In the genomic region with DNA sequence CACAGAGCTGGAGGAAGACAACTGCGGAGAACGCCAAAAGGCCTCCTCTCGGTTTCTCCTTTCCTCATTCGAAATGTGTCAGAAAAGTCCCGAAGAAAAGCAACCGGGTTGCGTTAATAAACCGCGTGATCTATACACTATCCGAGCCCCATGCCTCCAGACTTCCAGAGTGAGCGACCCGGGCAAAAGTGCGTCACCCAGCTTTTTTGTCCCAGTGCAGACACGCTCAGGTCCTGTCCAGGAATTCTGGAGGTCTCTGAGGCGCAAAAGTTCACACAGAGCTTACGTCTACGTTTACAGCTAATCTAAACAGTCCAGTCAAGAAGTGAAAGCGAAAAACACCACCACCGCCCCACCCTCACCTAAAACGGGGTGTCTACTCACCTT, we compare ENCODE assay signal across 8 cellular contexts. TPM values are rescaled to one million over a fixed set of nuclear protein-coding genes. Genes with fewer than 3 reads are reported as not detected.
DNase-seq lines count a peak whose midpoint lies in the region; ATAC-seq and TF ChIP-seq lines count a peak whose summit lies in the region.

No MANE protein-coding gene starts in this region.

- H3K79me2 ChIP-seq in PC-9 (ENCODE audit: low read depth) = peaks cover 52% of the 10 kb centered on the region

- POLR2A ChIA-PET in PC-9 (lab: Charles Lee; ENCODE audit: unreplicated experiment) = no interaction called here

- H3F3A ChIP-seq in PC-9 (ENCODE audit: insufficient read depth, low read depth) = no peaks in the 10 kb centered on the region

- no peaks in the 10 kb centered on the region for H3K9me3 Mint-ChIP-seq in memory B cell

- H3K36me3 ChIP-seq in PC-9 (ENCODE audit: low read depth) (peaks cover 30% of the 10 kb centered on the region), tibial artery (peaks cover 9 to 12% (median 12%) of the 10 kb centered on the region in 3 donors)

- DNase-seq in AG08395 (ENCODE audit: low spot score) = peak; percentile 34
- peak in 1 of 2 experiments; percentile 48 for DNase-seq in PC-9
- peak; percentile 37 to 59 for DNase-seq in dermis microvascular lymphatic vessel endothelial cell (ENCODE audit: low read depth in 2 of 2)
- DNase-seq in memory B cell (ENCODE audit: low spot score in 2 of 2) = no peak
- DNase-seq in tibial artery = peak; percentile 32 to 72
- DNase-seq in NCI-H510A (lab: John Stamatoyannopoulos, UW) = no peak

- H3K27me3 Mint-ChIP-seq in memory B cell = no peaks in the 10 kb centered on the region

- intact Hi-C loops in PC-9 (cut with micrococcal nuclease; ENCODE audit: unreplicated experiment) = loop anchor here (2.0 to 10.0 kb wide), 3 partner anchors 111 to 1005 kb away; a partner anchor contains a TSS
- intact Hi-C loops in tibial artery (cut with DNase I; ENCODE audit: low total_unique reads) = loop anchor here (5.0 kb wide), 1 partner anchor 111 kb away; a partner anchor contains a TSS

- peak overlapping the region; percentile 83 for H3K27ac ChIP-seq in PC-9
- H3K27ac ChIP-seq in tibial artery = peak overlapping the region; percentile 86 to 91

- TSS peak; percentile 77 for BruUV-seq in PC-9 (replicated peaks; lab: Mats Ljungman, UMichigan)

- peak overlapping the region; percentile 97 for H3K4me3 Mint-ChIP-seq in memory B cell

- ATAC-seq in GM18508 (IDR thresholded peaks at IDR 0.05; ENCODE audit: insufficient read depth, unreplicated experiment) (peak; percentile 55), HG02884 (IDR thresholded peaks at IDR 0.05; ENCODE audit: unreplicated experiment) (peak; percentile 73), memory B cell (ENCODE audit: low read depth) (peak; percentile 71)

- H3K27me3 ChIP-seq in PC-9 (ENCODE audit: insufficient read depth, low read depth) (no peaks in the 10 kb centered on the region), tibial artery (no peaks in the 10 kb centered on the region)

- peaks cover 22% of the 10 kb centered on the region for H3K36me3 Mint-ChIP-seq in memory B cell

- H3K9me2 ChIP-seq in PC-9 (ENCODE audit: insufficient read depth) = no peaks in the 10 kb centered on the region

- H3K27ac Mint-ChIP-seq in memory B cell = peak overlapping the region; percentile 100

- H3K9me3 ChIP-seq in PC-9 (ENCODE audit: insufficient read depth, low read depth) (no peaks in the 10 kb centered on the region), tibial artery (no peaks in the 10 kb centered on the region)

- peak overlapping the region; percentile 70 for H3K4me3 ChIP-seq in PC-9
- peak overlapping the region; percentile 66 to 82 for H3K4me3 ChIP-seq in tibial artery

- H3K4me1 ChIP-seq in PC-9 (replicated peaks; ENCODE audit: insufficient read depth) (peaks cover 31% of the 10 kb centered on the region), tibial artery (peaks cover 0 to 44% (median 31%) of the 10 kb centered on the region in 4 donors)

- H3K4me2 ChIP-seq in PC-9 = peak overlapping the region; percentile 95

- no peak for TF ChIP-seq CTCF in PC-9 (conservative IDR thresholded peaks at IDR 0.05)
- TF ChIP-seq CTCF in tibial artery (IDR thresholded peaks at IDR 0.05) = no peak

- CTCF ChIA-PET in PC-9 (lab: Charles Lee) = interaction anchor here (0.6 to 0.7 kb wide), 2 partner anchors 48 to 58 kb away, joined by 4 read pairs; no protein-coding TSS in a partner anchor

- H4K20me1 ChIP-seq in PC-9 (ENCODE audit: insufficient read depth) = no peaks in the 10 kb centered on the region; the same call in 1 of the 2 replicates

- peak overlapping the region; percentile 84 for H2AFZ ChIP-seq in PC-9

- peaks cover 32% of the 10 kb centered on the region for H3K4me1 Mint-ChIP-seq in memory B cell

RNA-seq across cellular contexts. Expression of a gene that starts 0.4 kb away (rescaled TPM):
- total RNA-seq in PC-9 (2021) (63.0 and 81.3 TPM in 2 replicates), dermis microvascular lymphatic vessel endothelial cell (43.6 and 50.3 TPM in 2 replicates)

RNA-seq across cellular contexts. Expression of a gene that starts 48.0 kb away (rescaled TPM):
- total RNA-seq in PC-9 (2021) (37.1 and 37.6 TPM in 2 replicates), dermis microvascular lymphatic vessel endothelial cell (17.1 and 20.4 TPM in 2 replicates)

Comparison
In these comparisons a context has a peak if more than half of its experiments do, and no peak if none do; other contexts are left out.
1. DNase-seq: peak in AG08395 (single experiment), dermis microvascular lymphatic vessel endothelial cell (2 of 2) and tibial artery (2 of 2); none in memory B cell (0 of 2) and NCI-H510A (single experiment).
2. Peak in every context shown above with its lines, with median percentiles within 50 percentile points of each other: ATAC-seq.